Comparison of ENCODE assay signal across 19 cellular contexts in genomic region chr5:15703901-15704300, GRCh38.
DNase-seq lines count a peak whose midpoint lies in the region; ATAC-seq and TF ChIP-seq lines count a peak whose summit lies in the region.
"Had no signal": no experiment of that assay in that cellular context is flagged by ENCODE, and none has a peak within 500 bp of the region (broad histone marks: within the 10 kb centered on the region; RNA-seq: fewer than 3 reads in every experiment).

No MANE protein-coding gene starts in this region.

- H3K36me3 Mint-ChIP-seq in osteocyte (ENCODE audit: unreplicated experiment) (peaks cover 2% of the 10 kb centered on the region), T-cell (no peaks in the 10 kb centered on the region)
- H3K36me3 Mint-ChIP-seq: activated naive CD8-positive, alpha-beta T cell treated with anti-CD3 and anti-CD28 coated beads, Interleukin-2, amount 10 ng/mL, durations not matched to agents 7 days and 5 days; CD8-positive, alpha-beta T cell; stimulated activated effector memory CD8-positive, alpha-beta T cell treated with anti-CD3 and anti-CD28 coated beads, Interleukin-12 subunit alpha, Interleukin-12 subunit beta, amount 100 ng/mL, for 72 hours had no signal

- H3K4me1 ChIP-seq in adipocyte (ENCODE audit: control insufficient read depth, insufficient read depth, low read length) (peaks cover 34% of the 10 kb centered on the region), heart right ventricle (peaks cover 0 to 70% (median 33%) of the 10 kb centered on the region in 9 donors)
- H3K4me1 ChIP-seq: colonic mucosa, parathyroid adenoma, Peyer's patch had no signal

- CTCF ChIA-PET in T-cell (lab: Charles Lee), result no interaction called here

- 56 to 70% methylated on average over 3 of the region's 3 CpGs for WGBS in heart right ventricle, 2 donors

- ATAC-seq in heart right ventricle (peak in 7 of 8 donors; percentile 17 to 60 (median 40)), T-cell (replicated peaks in 1 of 4) (no peak)
- ATAC-seq: CD8-positive, alpha-beta T cell; stimulated activated effector memory CD8-positive, alpha-beta T cell treated with anti-CD3 and anti-CD28 coated beads, Interleukin-12 subunit alpha, Interleukin-12 subunit beta, amount 100 ng/mL, for 72 hours had no signal

- no peaks in the 10 kb centered on the region for H3K27me3 Mint-ChIP-seq in osteocyte (ENCODE audit: unreplicated experiment)
- no peaks in the 10 kb centered on the region for H3K27me3 Mint-ChIP-seq in T-cell
- H3K27me3 Mint-ChIP-seq: activated CD4-positive, alpha-beta T cell treated with anti-CD3 and anti-CD28 coated beads, Interleukin-2, amount 10 ng/mL, durations not matched to agents 24 days and 14 days; activated naive CD8-positive, alpha-beta T cell treated with anti-CD3 and anti-CD28 coated beads, Interleukin-2, amount 10 ng/mL, durations not matched to agents 7 days and 5 days had no signal

- H3K9ac ChIP-seq in adipocyte (ENCODE audit: low read length), result no peak overlapping the region
- H3K9ac ChIP-seq: parathyroid adenoma had no signal

- H3K9me3 ChIP-seq in adipocyte (ENCODE audit: control insufficient read depth, low read length), result no peaks in the 10 kb centered on the region
- H3K9me3 ChIP-seq in heart right ventricle, result no peaks in the 10 kb centered on the region
- H3K9me3 ChIP-seq: colonic mucosa, Peyer's patch had no signal

- peaks cover 66% of the 10 kb centered on the region for H3K4me1 Mint-ChIP-seq in osteocyte (ENCODE audit: unreplicated experiment)
- H3K4me1 Mint-ChIP-seq in T-cell, result no peaks in the 10 kb centered on the region
- H3K4me1 Mint-ChIP-seq: activated CD4-positive, alpha-beta T cell treated with anti-CD3 and anti-CD28 coated beads, Interleukin-2, amount 10 ng/mL, durations not matched to agents 24 days and 14 days; activated naive CD8-positive, alpha-beta T cell treated with anti-CD3 and anti-CD28 coated beads, Interleukin-2, amount 10 ng/mL, durations not matched to agents 7 days and 5 days; stimulated activated effector memory CD8-positive, alpha-beta T cell treated with anti-CD3 and anti-CD28 coated beads, Interleukin-12 subunit alpha, Interleukin-12 subunit beta, amount 100 ng/mL, for 72 hours had no signal

- DNase-seq in GM04504 (ENCODE audit: low read depth) (peak; percentile 39), adipocyte (ENCODE audit: low read depth) (peak; percentile 70), heart right ventricle (no peak), osteocyte (ENCODE audit: extremely low spot score, unreplicated experiment) (no peak), T-cell (no peak), HCEC 1CT (no peak)
- no peak for DNase-seq in stimulated activated CD4-positive, alpha-beta T cell treated with anti-CD3 and anti-CD28 coated beads, Interleukin-4, amount 100 ng/mL, for 1 hour
- DNase-seq: activated CD4-positive, alpha-beta T cell treated with anti-CD3 and anti-CD28 coated beads, Interleukin-2, amount 10 ng/mL, durations not matched to agents 24 days and 14 days; activated naive CD8-positive, alpha-beta T cell treated with anti-CD3 and anti-CD28 coated beads, Interleukin-2, amount 10 ng/mL, durations not matched to agents 7 days and 5 days; brain microvascular endothelial cell; CD8-positive, alpha-beta T cell; colonic mucosa; H7; NCI-H1092 treated with DMSO at 0.1 percent for 48 hours; NCI-H2029 treated with DMSO at 0.1 percent for 48 hours; Peyer's patch had no signal

- intact Hi-C loops in heart right ventricle (cut with DNase I), result no loop called here

- peak overlapping the region; percentile 79 for H3K27ac Mint-ChIP-seq in osteocyte (ENCODE audit: unreplicated experiment)
- no peak overlapping the region for H3K27ac Mint-ChIP-seq in T-cell
- H3K27ac Mint-ChIP-seq: activated CD4-positive, alpha-beta T cell treated with anti-CD3 and anti-CD28 coated beads, Interleukin-2, amount 10 ng/mL, durations not matched to agents 24 days and 14 days; activated naive CD8-positive, alpha-beta T cell treated with anti-CD3 and anti-CD28 coated beads, Interleukin-2, amount 10 ng/mL, durations not matched to agents 7 days and 5 days; activated T-helper 2 cell treated with anti-CD3 and anti-CD28 coated beads, Interferon-gamma antibody, Interleukin-2, Interleukin-4, amounts not matched to agents 10 μg/mL and 5 μg/mL and 100 μg/mL, durations not matched to agents 14 hours and 24 hours and 36 hours; CD8-positive, alpha-beta T cell; stimulated activated effector memory CD8-positive, alpha-beta T cell treated with anti-CD3 and anti-CD28 coated beads, Interleukin-12 subunit alpha, Interleukin-12 subunit beta, amount 100 ng/mL, for 72 hours had no signal

- POLR2A ChIA-PET in T-cell (lab: Charles Lee), result no interaction called here

- H3K4me3 ChIP-seq in adipocyte (ENCODE audit: low read length) (no peak overlapping the region), heart right ventricle (no peak overlapping the region)
- H3K4me3 ChIP-seq: colonic mucosa, Peyer's patch had no signal

- H3K36me3 ChIP-seq in adipocyte (ENCODE audit: control insufficient read depth, insufficient read depth, low read length, severe bottlenecking) (no peaks in the 10 kb centered on the region), heart right ventricle (no peaks in the 10 kb centered on the region)
- H3K36me3 ChIP-seq: brain microvascular endothelial cell, colonic mucosa, Peyer's patch had no signal

- H3K4me3 Mint-ChIP-seq in osteocyte (ENCODE audit: unreplicated experiment), result no peak overlapping the region
- H3K4me3 Mint-ChIP-seq in T-cell, result no peak overlapping the region
- H3K4me3 Mint-ChIP-seq: activated CD4-positive, alpha-beta T cell treated with anti-CD3 and anti-CD28 coated beads, Interleukin-2, amount 10 ng/mL, durations not matched to agents 24 days and 14 days; activated naive CD8-positive, alpha-beta T cell treated with anti-CD3 and anti-CD28 coated beads, Interleukin-2, amount 10 ng/mL, durations not matched to agents 7 days and 5 days; CD8-positive, alpha-beta T cell; stimulated activated effector memory CD8-positive, alpha-beta T cell treated with anti-CD3 and anti-CD28 coated beads, Interleukin-12 subunit alpha, Interleukin-12 subunit beta, amount 100 ng/mL, for 72 hours had no signal

- H3K27ac ChIP-seq in heart right ventricle, result peak overlapping the region in 4 of 10 donors; percentile 17 to 66 (median 40)
- H3K27ac ChIP-seq: brain microvascular endothelial cell, colonic mucosa, parathyroid adenoma, Peyer's patch had no signal

- H3K27me3 ChIP-seq in adipocyte (replicated peaks; ENCODE audit: control insufficient read depth, insufficient read depth, low read length) (no peaks in the 10 kb centered on the region), heart right ventricle (no peaks in the 10 kb centered on the region)
- H3K27me3 ChIP-seq: brain microvascular endothelial cell, colonic mucosa, Peyer's patch had no signal

- no peaks in the 10 kb centered on the region for H3K9me3 Mint-ChIP-seq in osteocyte (ENCODE audit: unreplicated experiment)
- H3K9me3 Mint-ChIP-seq in T-cell, result peaks cover 5 to 20% (median 13%) of the 10 kb centered on the region in 3 donors

- TF ChIP-seq CTCF in heart right ventricle (IDR thresholded peaks at IDR 0.05), result no peak
- TF ChIP-seq CTCF in osteocyte (IDR thresholded peaks at IDR 0.05), result no peak

Comparison
In these comparisons a context has a peak if more than half of its experiments do, and no peak if none do; other contexts are left out.
1. DNase-seq: peak in GM04504 (single experiment) and adipocyte (single experiment); none in heart right ventricle (0 of 2), osteocyte (single experiment), T-cell (0 of 34), stimulated activated CD4-positive, alpha-beta T cell treated with anti-CD3 and anti-CD28 coated beads, Interleukin-4, amount 100 ng/mL, for 1 hour (single experiment) and HCEC 1CT (single experiment).
2. ATAC-seq: peak in heart right ventricle (7 of 8); none in T-cell (0 of 4).